ENCODE assay signal across 23 cellular contexts in the genomic region with DNA sequence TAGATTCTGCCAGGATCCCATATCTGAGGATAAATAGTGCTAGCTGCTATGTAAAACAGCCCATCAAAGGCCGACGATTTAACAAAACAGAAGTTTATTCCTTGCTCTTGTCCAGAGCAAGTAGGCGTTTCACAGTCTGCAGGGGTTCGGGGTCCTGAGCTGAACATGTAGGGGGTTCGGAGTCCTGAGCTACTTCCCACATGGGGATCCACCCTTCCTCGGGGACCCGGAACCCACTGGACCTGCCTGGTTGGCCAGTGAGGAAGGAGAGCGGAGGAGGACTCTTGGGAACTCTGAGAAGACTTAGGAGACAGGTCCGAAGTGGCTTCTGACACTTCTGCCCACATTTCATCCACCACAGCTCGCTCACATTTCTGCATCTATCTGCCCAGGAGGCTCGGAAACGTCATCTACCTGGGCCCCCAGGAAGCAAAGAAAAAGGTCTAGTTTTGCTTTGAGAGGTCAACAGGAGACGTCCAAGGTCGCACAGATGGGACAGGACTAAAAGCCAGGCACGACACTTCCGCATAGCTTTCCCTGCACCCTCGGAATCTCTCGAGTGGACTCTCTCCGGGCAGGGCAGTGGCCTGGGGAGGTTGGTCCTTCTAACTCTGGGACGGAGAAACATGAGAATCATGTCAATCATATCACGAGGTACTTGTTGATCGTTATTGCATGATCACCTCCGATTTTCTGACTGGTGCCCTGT.
"Had no signal": no experiment of that assay in that cellular context is flagged by ENCODE, and none has a peak within 500 bp of the region (broad histone marks: within the 10 kb centered on the region; RNA-seq: fewer than 3 reads in every experiment).

No MANE protein-coding gene starts in this region.

- H3K4me1 ChIP-seq: colonic mucosa, gastrocnemius medialis, parathyroid adenoma had no signal

- H3K36me3 ChIP-seq: colonic mucosa, gastrocnemius medialis, heart left ventricle, sigmoid colon, spleen, thoracic aorta, tibial nerve, upper lobe of left lung had no signal

- H2AFZ ChIP-seq: hepatocyte, parathyroid adenoma had no signal

- H3K27ac ChIP-seq: colonic mucosa, epithelial cell of prostate, gastrocnemius medialis, heart left ventricle, hepatocyte, parathyroid adenoma, sigmoid colon, spleen, thoracic aorta, tibial nerve, upper lobe of left lung had no signal

- H3K9ac ChIP-seq: parathyroid adenoma had no signal

- DNase-seq: colonic mucosa; effector CD8-positive, alpha-beta T cell; endodermal cell; foreskin fibroblast; gastrocnemius medialis; kidney glomerular epithelial cell; mesenchymal stem cell; naive B cell; sigmoid colon; spleen; stimulated activated CD4-positive, alpha-beta T cell treated with anti-CD3 and anti-CD28 coated beads, Interleukin-2, amount 100 ng/mL, for 48 hours; stimulated activated naive B cell treated with anti-CD40 and anti-IgM and Interleukin-4, amounts not matched to agents 10 μg/mL and 1 μg/mL and 100 μg/mL, for 72 hours; upper lobe of left lung had no signal

- H3K9me3 ChIP-seq: colonic mucosa, gastrocnemius medialis, heart left ventricle, mucosa of descending colon, sigmoid colon, spleen, thoracic aorta, upper lobe of left lung had no signal

- H3K4me2 ChIP-seq: hepatocyte had no signal

- FAIRE-seq: islet of Langerhans had no signal

- H3K4me3 ChIP-seq: colonic mucosa, gastrocnemius medialis, heart left ventricle, hepatocyte, mucosa of descending colon, sigmoid colon, spleen, thoracic aorta, tibial nerve, upper lobe of left lung had no signal

- ATAC-seq: esophagus mucosa; gastrocnemius medialis; heart left ventricle; mucosa of descending colon; natural killer cell treated with Interleukin-12 subunit alpha and Interleukin-12 subunit beta and Interleukin-15 and Interleukin-18, amount 100 ng/mL, for 72 hours; stimulated activated naive B cell treated with anti-CD40 and anti-IgM and Interleukin-4, amounts not matched to agents 10 μg/mL and 1 μg/mL and 100 μg/mL, for 72 hours had no signal
